23 cellular contexts compared by ENCODE assay signal in the genomic region with DNA sequence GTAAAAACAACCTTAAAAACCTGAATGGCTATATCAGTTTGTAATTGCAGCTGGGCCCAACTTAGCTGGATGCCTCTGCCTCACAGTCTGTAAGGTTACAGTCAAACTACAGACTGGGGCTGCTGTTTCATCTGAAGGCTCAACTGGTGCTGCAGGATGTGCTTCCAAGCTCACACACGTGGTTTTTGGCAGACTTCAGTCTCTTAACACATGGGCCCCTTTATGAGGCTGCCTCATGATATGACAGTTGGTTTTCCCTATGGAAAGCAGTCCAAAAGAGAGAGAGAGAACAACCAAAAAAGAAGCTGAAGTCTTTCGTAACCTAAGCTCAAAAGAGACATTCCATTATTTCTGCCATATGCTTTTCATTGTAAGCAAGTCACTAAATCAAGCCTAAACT.
"Had no signal": no experiment of that assay in that cellular context is flagged by ENCODE, and none has a peak within 500 bp of the region (broad histone marks: within the 10 kb centered on the region; RNA-seq: fewer than 3 reads in every experiment).

No MANE protein-coding gene starts in this region.

- H3K9me3 ChIP-seq: colonic mucosa, gastrocnemius medialis, lower lobe of right lung had no signal

- H3K27ac ChIP-seq: colonic mucosa, epithelial cell of prostate, esophagus muscularis mucosa, gastrocnemius medialis, heart right ventricle, left lung, lower lobe of right lung had no signal

- ATAC-seq: effector memory CD8-positive, alpha-beta T cell; gastrocnemius medialis; heart right ventricle; left cardiac atrium; left lung; left ventricle myocardium superior; lower lobe of right lung; mucosa of descending colon had no signal

- DNase-seq: colonic mucosa; cortex of kidney; effector CD8-positive, alpha-beta T cell; effector memory CD8-positive, alpha-beta T cell; endodermal cell; foreskin melanocyte; gastrocnemius medialis; glutamatergic neuron; head of caudate nucleus; heart right ventricle; hippocampal formation; left cardiac atrium; left lung; left ventricle myocardium superior; lower lobe of right lung; mesenchymal stem cell; mucosa of descending colon; naive B cell had no signal

- H3K36me3 ChIP-seq: colonic mucosa, esophagus muscularis mucosa, gastrocnemius medialis, heart right ventricle, left lung, lower lobe of right lung had no signal

- H3K4me1 ChIP-seq: colonic mucosa, esophagus muscularis mucosa, gastrocnemius medialis, left lung, lower lobe of right lung had no signal

- FAIRE-seq: endometrium, islet of Langerhans, keratinocyte had no signal

- H3K27me3 ChIP-seq: colonic mucosa, esophagus muscularis mucosa, gastrocnemius medialis, left lung had no signal

- H3K4me3 ChIP-seq: colonic mucosa, esophagus muscularis mucosa, gastrocnemius medialis, heart right ventricle, left lung, lower lobe of right lung, mucosa of descending colon had no signal
